In the genomic region with DNA sequence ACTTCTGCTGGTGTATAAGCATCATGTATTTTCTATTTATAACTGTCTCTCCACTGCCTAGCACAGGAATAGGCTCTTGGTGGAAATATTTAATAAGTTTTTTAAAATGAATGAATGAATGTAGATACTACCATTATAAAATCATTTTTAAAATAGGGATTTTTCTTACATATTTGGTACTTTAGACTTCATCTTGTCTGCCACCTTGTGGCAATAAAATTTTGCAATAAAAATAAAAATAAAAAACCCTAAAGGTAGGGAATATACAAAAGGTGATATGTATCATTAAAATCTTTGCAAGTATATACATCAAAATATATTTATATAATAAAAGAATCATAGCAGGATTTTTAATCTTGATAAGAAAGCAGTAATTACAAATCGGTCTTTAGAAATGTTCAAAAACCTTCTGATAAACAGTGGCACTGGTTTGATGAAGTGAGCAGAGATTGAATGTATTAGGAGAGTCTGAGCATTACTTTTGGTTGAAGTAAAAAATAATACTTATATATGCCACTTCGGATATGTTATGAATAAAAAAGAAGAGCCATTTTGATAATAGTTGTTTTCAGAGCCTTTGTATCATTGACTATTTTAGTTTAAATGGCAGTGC, we compare ENCODE assay signal across 11 cellular contexts.
DNase-seq lines count a peak whose midpoint lies in the region; ATAC-seq and TF ChIP-seq lines count a peak whose summit lies in the region.
"Had no signal": no experiment of that assay in that cellular context is flagged by ENCODE, and none has a peak within 500 bp of the region (broad histone marks: within the 10 kb centered on the region; RNA-seq: fewer than 3 reads in every experiment).

No MANE protein-coding gene starts in this region.

- H3K4me2 ChIP-seq in DND-41 (ENCODE audit: insufficient read depth, low read length), result no peak overlapping the region

- no peak overlapping the region for H3K9ac ChIP-seq in DND-41 (ENCODE audit: low read depth, low read length)

- H3K4me3 ChIP-seq in DND-41 (ENCODE audit: low read depth in 1 of 2, low read length in 2 of 2) (no peak overlapping the region), LNCaP clone FGC (ENCODE audit: low read depth, low read length) (no peak overlapping the region), choroid plexus epithelial cell (ENCODE audit: low read depth, low read length) (no peak overlapping the region)

- no peak overlapping the region for H2AFZ ChIP-seq in DND-41 (ENCODE audit: low read depth, low read length)

- DNase-seq in DND-41, result no peak
- DNase-seq in LNCaP clone FGC (ENCODE audit: low read depth), result no peak
- peak; percentile 32 for DNase-seq in choroid plexus epithelial cell (ENCODE audit: low read depth)
- peak; percentile 10 for DNase-seq in myocyte (ENCODE audit: low read depth)
- no peak for DNase-seq in SK-N-DZ (ENCODE audit: low spot score)
- DNase-seq: activated T-cell treated with anti-CD3 and anti-CD28 coated beads, Interleukin-2, amount 50 U/mL, for 1 hour; effector memory CD8-positive, alpha-beta T cell; NCI-H2081 treated with DMSO at 0.1 percent for 48 hours had no signal

- peak; percentile 15 for TF ChIP-seq CTCF in DND-41 (IDR thresholded peaks at IDR 0.05; ENCODE audit: borderline replicate concordance, extremely low read depth, low read length, poor library complexity, severe bottlenecking)
- TF ChIP-seq CTCF in LNCaP clone FGC (IDR thresholded peaks at IDR 0.05; ENCODE audit: control insufficient read depth, extremely low read depth, insufficient read depth), result peak; percentile 23; the same call in 1 of the 2 replicates
- peak; percentile 37 for TF ChIP-seq CTCF in choroid plexus epithelial cell (conservative IDR thresholded peaks at IDR 0.05; ENCODE audit: low read depth, low read length)

- no peaks in the 10 kb centered on the region for H3K4me1 ChIP-seq in DND-41 (ENCODE audit: insufficient read depth, low read length)

- no peaks in the 10 kb centered on the region for H3K27me3 ChIP-seq in DND-41 (ENCODE audit: insufficient read depth, low read length, poor library complexity)

- no peaks in the 10 kb centered on the region for H3K79me2 ChIP-seq in DND-41 (ENCODE audit: insufficient read depth, low read length)

- H3K9me3 ChIP-seq in DND-41 (ENCODE audit: insufficient read depth, low read length, severe bottlenecking), result no peaks in the 10 kb centered on the region

- H4K20me1 ChIP-seq in DND-41 (ENCODE audit: insufficient read depth, low read length), result no peaks in the 10 kb centered on the region

- no peak overlapping the region for H3K27ac ChIP-seq in DND-41 (ENCODE audit: low read length)

- ATAC-seq in DND-41 (ENCODE audit: insufficient read depth, low read depth) (no peak), HG03135 (IDR thresholded peaks at IDR 0.05; ENCODE audit: unreplicated experiment) (no peak), HG03354 (IDR thresholded peaks at IDR 0.05; ENCODE audit: poor library complexity, severe bottlenecking, unreplicated experiment) (no peak)
- no peak for ATAC-seq in activated CD4-positive, CD25-positive, alpha-beta regulatory T cell treated with anti-CD3 and anti-CD28 coated beads, Interleukin-2, amount 50 U/mL, for 24 hours
- ATAC-seq: effector memory CD8-positive, alpha-beta T cell had no signal

- H3K36me3 ChIP-seq in DND-41 (ENCODE audit: insufficient read depth, low read length), result no peaks in the 10 kb centered on the region

Comparison
In these comparisons a context has a peak if more than half of its experiments do, and no peak if none do; other contexts are left out.
1. DNase-seq: peak in choroid plexus epithelial cell (single experiment) and myocyte (single experiment); none in DND-41 (single experiment), LNCaP clone FGC (single experiment) and SK-N-DZ (single experiment).
2. Peak in every context shown above with its lines, with median percentiles within 50 percentile points of each other: CTCF ChIP-seq.